1 cellular context compared by ENCODE assay signal in the genomic region with DNA sequence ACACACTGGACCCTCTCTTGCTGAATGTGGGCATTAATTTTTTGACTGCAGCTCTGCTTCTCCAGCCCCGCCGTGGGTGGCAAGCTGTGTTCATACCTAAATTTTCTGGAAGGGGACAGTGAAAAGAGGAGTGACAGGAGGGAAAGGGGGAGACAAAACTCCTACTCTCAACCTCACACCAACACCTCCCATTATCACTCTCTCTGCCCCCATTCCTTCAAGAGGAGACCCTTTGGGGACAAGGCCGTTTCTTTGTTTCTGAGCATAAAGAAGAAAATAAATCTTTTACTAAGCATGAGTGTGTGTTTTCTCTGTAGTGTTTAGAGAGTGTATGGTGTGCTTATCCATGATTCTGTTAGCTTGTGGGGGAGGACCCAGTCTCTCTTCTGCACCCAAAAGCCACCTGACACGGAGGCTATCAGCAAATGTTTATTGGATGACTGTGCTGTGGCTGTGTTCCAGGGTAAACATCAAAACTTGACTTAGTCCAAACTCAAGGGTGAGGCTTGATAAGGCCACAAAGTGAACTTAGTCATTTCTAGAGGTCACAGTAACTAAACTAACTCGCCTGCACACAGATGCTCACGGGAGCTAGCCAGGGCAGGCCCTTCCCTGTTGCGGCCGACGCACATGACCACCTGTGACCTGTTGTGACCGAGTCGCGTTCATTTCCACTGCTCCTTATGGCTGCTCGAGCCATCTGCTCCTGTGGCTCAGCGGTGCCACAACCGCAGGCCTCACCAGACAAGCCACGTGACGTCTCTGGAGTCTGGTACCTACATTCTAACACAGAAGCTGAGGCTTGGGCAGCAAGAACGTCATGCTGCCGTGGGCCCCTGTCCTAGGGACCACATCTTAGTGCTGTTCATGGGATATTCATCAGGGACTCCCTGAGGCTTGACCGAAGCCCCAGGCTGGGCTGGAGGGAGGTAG.
TF ChIP-seq lines count a peak whose summit lies in the region.

No MANE protein-coding gene starts in this region.

TF ChIP-seq in HEK293, 187 proteins besides CTCF, POLR2A, EP300 and RAD21 (continued from another document):
- TF ChIP-seq, protein P1, sequence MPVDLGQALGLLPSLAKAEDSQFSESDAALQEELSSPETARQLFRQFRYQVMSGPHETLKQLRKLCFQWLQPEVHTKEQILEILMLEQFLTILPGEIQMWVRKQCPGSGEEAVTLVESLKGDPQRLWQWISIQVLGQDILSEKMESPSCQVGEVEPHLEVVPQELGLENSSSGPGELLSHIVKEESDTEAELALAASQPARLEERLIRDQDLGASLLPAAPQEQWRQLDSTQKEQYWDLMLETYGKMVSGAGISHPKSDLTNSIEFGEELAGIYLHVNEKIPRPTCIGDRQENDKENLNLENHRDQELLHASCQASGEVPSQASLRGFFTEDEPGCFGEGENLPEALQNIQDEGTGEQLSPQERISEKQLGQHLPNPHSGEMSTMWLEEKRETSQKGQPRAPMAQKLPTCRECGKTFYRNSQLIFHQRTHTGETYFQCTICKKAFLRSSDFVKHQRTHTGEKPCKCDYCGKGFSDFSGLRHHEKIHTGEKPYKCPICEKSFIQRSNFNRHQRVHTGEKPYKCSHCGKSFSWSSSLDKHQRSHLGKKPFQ (tag by site-specific recombination; IDR thresholded peaks at IDR 0.05), result no peak
- TF ChIP-seq, protein P2, sequence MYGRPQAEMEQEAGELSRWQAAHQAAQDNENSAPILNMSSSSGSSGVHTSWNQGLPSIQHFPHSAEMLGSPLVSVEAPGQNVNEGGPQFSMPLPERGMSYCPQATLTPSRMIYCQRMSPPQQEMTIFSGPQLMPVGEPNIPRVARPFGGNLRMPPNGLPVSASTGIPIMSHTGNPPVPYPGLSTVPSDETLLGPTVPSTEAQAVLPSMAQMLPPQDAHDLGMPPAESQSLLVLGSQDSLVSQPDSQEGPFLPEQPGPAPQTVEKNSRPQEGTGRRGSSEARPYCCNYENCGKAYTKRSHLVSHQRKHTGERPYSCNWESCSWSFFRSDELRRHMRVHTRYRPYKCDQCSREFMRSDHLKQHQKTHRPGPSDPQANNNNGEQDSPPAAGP (tag by site-specific recombination; IDR thresholded peaks at IDR 0.05), result peak; percentile 92
- no peak for TF ChIP-seq ZNF660 (tag by site-specific recombination; IDR thresholded peaks at IDR 0.05)
- TF ChIP-seq ZFP37 (tag by site-specific recombination; IDR thresholded peaks at IDR 0.05), result peak; percentile 30; the same call in 1 of the 2 replicates
- TF ChIP-seq, protein P3, sequence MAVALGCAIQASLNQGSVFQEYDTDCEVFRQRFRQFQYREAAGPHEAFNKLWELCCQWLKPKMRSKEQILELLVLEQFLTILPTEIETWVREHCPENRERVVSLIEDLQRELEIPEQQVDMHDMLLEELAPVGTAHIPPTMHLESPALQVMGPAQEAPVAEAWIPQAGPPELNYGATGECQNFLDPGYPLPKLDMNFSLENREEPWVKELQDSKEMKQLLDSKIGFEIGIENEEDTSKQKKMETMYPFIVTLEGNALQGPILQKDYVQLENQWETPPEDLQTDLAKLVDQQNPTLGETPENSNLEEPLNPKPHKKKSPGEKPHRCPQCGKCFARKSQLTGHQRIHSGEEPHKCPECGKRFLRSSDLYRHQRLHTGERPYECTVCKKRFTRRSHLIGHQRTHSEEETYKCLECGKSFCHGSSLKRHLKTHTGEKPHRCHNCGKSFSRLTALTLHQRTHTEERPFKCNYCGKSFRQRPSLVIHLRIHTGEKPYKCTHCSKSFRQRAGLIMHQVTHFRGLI (tag by site-specific recombination; IDR thresholded peaks at IDR 0.05), result peak; percentile 11; the same call in 1 of the 2 replicates
- TF ChIP-seq ZFP69B (tag by site-specific recombination; IDR thresholded peaks at IDR 0.05), result peak; percentile 47; the same call in 1 of the 2 replicates
- no peak for TF ChIP-seq ZNF114 (tag by site-specific recombination; IDR thresholded peaks at IDR 0.05)
- TF ChIP-seq GLIS1 (tag by site-specific recombination; IDR thresholded peaks at IDR 0.05), result peak; percentile 42; the same call in 1 of the 2 replicates
- no peak for TF ChIP-seq ZNF558 (tag by site-specific recombination; IDR thresholded peaks at IDR 0.05)
- TF ChIP-seq ZIC2 (tag by site-specific recombination; IDR thresholded peaks at IDR 0.05), result peak; percentile 46
- TF ChIP-seq EGR2 (tag by site-specific recombination; IDR thresholded peaks at IDR 0.05; ENCODE audit: low read depth), result peak; percentile 33; the same call in 1 of the 2 replicates
- TF ChIP-seq ZNF501 (tag by site-specific recombination; IDR thresholded peaks at IDR 0.05), result peak; percentile 68
- no peak for TF ChIP-seq ZNF341 (tag by site-specific recombination; IDR thresholded peaks at IDR 0.05; ENCODE audit: low read depth)
- TF ChIP-seq, protein P4, sequence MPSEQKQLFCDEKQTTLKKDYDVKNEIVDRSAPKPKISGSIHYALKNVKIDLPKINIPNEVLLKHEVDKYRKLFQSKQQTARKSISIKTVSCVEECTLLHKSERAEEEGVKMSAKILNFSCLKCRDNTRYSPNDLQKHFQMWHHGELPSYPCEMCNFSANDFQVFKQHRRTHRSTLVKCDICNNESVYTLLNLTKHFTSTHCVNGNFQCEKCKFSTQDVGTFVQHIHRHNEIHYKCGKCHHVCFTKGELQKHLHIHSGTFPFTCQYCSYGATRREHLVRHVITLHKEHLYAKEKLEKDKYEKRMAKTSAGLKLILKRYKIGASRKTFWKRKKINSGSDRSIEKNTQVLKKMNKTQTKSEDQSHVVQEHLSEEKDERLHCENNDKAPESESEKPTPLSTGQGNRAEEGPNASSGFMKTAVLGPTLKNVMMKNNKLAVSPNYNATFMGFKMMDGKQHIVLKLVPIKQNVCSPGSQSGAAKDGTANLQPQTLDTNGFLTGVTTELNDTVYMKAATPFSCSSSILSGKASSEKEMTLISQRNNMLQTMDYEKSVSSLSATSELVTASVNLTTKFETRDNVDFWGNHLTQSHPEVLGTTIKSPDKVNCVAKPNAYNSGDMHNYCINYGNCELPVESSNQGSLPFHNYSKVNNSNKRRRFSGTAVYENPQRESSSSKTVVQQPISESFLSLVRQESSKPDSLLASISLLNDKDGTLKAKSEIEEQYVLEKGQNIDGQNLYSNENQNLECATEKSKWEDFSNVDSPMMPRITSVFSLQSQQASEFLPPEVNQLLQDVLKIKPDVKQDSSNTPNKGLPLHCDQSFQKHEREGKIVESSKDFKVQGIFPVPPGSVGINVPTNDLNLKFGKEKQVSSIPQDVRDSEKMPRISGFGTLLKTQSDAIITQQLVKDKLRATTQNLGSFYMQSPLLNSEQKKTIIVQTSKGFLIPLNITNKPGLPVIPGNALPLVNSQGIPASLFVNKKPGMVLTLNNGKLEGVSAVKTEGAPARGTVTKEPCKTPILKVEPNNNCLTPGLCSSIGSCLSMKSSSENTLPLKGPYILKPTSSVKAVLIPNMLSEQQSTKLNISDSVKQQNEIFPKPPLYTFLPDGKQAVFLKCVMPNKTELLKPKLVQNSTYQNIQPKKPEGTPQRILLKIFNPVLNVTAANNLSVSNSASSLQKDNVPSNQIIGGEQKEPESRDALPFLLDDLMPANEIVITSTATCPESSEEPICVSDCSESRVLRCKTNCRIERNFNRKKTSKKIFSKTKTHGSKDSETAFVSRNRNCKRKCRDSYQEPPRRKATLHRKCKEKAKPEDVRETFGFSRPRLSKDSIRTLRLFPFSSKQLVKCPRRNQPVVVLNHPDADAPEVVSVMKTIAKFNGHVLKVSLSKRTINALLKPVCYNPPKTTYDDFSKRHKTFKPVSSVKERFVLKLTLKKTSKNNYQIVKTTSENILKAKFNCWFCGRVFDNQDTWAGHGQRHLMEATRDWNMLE (tag by site-specific recombination; conservative IDR thresholded peaks at IDR 0.05; ENCODE audit: low read depth), result no peak
- peak; percentile 46 for TF ChIP-seq ZNF335 (tag by site-specific recombination; conservative IDR thresholded peaks at IDR 0.05)
- TF ChIP-seq, protein P5, sequence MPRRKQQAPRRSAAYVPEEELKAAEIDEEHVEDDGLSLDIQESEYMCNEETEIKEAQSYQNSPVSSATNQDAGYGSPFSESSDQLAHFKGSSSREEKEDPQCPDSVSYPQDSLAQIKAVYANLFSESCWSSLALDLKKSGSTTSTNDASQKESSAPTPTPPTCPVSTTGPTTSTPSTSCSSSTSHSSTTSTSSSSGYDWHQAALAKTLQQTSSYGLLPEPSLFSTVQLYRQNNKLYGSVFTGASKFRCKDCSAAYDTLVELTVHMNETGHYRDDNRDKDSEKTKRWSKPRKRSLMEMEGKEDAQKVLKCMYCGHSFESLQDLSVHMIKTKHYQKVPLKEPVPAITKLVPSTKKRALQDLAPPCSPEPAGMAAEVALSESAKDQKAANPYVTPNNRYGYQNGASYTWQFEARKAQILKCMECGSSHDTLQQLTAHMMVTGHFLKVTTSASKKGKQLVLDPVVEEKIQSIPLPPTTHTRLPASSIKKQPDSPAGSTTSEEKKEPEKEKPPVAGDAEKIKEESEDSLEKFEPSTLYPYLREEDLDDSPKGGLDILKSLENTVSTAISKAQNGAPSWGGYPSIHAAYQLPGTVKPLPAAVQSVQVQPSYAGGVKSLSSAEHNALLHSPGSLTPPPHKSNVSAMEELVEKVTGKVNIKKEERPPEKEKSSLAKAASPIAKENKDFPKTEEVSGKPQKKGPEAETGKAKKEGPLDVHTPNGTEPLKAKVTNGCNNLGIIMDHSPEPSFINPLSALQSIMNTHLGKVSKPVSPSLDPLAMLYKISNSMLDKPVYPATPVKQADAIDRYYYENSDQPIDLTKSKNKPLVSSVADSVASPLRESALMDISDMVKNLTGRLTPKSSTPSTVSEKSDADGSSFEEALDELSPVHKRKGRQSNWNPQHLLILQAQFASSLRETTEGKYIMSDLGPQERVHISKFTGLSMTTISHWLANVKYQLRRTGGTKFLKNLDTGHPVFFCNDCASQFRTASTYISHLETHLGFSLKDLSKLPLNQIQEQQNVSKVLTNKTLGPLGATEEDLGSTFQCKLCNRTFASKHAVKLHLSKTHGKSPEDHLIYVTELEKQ (tag by site-specific recombination; IDR thresholded peaks at IDR 0.05; ENCODE audit: borderline replicate concordance), result no peak
- no peak for TF ChIP-seq ZNF211 (tag by site-specific recombination; IDR thresholded peaks at IDR 0.05; ENCODE audit: low read depth)
- TF ChIP-seq ZNF426 (tag by site-specific recombination; IDR thresholded peaks at IDR 0.05), result no peak
- no peak for TF ChIP-seq ZNF701 (tag by site-specific recombination; IDR thresholded peaks at IDR 0.05)
- TF ChIP-seq KLF8 (tag by site-specific recombination; IDR thresholded peaks at IDR 0.05), result peak; percentile 82
- TF ChIP-seq, protein P6, sequence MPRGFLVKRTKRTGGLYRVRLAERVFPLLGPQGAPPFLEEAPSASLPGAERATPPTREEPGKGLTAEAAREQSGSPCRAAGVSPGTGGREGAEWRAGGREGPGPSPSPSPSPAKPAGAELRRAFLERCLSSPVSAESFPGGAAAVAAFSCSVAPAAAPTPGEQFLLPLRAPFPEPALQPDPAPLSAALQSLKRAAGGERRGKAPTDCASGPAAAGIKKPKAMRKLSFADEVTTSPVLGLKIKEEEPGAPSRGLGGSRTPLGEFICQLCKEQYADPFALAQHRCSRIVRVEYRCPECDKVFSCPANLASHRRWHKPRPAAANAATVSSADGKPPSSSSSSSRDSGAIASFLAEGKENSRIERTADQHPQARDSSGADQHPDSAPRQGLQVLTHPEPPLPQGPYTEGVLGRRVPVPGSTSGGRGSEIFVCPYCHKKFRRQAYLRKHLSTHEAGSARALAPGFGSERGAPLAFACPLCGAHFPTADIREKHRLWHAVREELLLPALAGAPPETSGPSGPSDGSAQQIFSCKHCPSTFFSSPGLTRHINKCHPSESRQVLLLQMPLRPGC (tag by site-specific recombination; IDR thresholded peaks at IDR 0.05), result 0 out of 2 replicates have a peak, but pooled peaks have one; percentile 51
- TF ChIP-seq ZNF302 (tag by site-specific recombination; IDR thresholded peaks at IDR 0.05; ENCODE audit: low read depth), result no peak
- no peak for TF ChIP-seq ZNF146 (tag by site-specific recombination; IDR thresholded peaks at IDR 0.05)
- peak; percentile 84 for TF ChIP-seq ZNF629 (tag by site-specific recombination; IDR thresholded peaks at IDR 0.05)
- peak; percentile 38 for TF ChIP-seq ZFHX2 (tag by site-specific recombination; conservative IDR thresholded peaks at IDR 0.05)
- peak; percentile 77 for TF ChIP-seq ZXDB (tag by site-specific recombination; IDR thresholded peaks at IDR 0.05)
TF ChIP-seq in HEK293: peak in this region for 52.
